Comparison of ENCODE assay signal across 1 cellular context in the genomic region with DNA sequence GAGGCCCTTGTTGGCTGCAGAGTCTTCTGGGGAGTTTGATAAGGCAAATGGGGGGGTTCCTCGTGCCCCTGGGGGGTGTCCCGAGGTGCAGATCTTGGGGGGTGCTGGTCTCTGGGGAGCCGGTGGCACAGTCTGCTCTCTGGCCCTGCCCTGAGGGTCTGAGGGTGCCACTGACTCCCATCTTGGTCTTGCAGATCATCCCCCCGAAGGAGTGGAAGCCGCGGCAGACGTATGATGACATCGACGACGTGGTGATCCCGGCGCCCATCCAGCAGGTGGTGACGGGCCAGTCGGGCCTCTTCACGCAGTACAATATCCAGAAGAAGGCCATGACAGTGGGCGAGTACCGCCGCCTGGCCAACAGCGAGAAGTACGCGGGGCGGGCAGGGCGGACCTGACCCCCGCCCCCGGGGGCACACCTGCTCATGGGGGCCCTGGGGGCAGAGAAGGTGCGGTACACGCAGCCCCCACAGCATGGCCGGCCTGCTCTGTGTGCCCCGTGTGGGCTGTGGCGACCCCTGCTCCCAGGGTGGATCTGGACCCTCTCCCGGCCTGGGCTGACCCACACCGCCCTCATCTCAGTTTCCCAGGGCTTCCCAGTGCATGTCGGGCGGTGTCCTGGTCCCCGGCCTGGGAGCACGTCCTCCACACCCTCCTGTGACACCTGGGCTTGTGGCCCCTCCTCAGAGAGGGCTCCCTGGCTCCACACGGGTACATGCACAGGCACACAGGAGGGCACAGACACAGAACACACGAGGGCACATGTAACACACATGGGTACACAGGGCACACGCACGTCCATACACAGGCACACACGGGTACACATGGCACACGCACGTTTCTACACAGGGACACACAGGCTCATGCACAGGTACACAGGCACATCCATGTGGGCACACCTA.
TF ChIP-seq lines count a peak whose summit lies in the region.

No MANE protein-coding gene starts in this region.

TF ChIP-seq in H1, 55 proteins besides CTCF, POLR2A, EP300 and RAD21:
- no peak for TF ChIP-seq SP2 (IDR thresholded peaks at IDR 0.05; ENCODE audit: low read length)
- no peak for TF ChIP-seq JUND (IDR thresholded peaks at IDR 0.05; ENCODE audit: low read length)
- TF ChIP-seq YY1 (IDR thresholded peaks at IDR 0.05; ENCODE audit: low read depth, low read length) = no peak
- TF ChIP-seq CHD2 (IDR thresholded peaks at IDR 0.05; ENCODE audit: low read length) = no peak
- TF ChIP-seq GTF2F1 (IDR thresholded peaks at IDR 0.05; ENCODE audit: borderline replicate concordance, low read depth, low read length) = no peak
- TF ChIP-seq BCL11A (IDR thresholded peaks at IDR 0.05; ENCODE audit: low read depth in 2 of 2, low read length in 2 of 2) = no peak
- TF ChIP-seq, protein P1, sequence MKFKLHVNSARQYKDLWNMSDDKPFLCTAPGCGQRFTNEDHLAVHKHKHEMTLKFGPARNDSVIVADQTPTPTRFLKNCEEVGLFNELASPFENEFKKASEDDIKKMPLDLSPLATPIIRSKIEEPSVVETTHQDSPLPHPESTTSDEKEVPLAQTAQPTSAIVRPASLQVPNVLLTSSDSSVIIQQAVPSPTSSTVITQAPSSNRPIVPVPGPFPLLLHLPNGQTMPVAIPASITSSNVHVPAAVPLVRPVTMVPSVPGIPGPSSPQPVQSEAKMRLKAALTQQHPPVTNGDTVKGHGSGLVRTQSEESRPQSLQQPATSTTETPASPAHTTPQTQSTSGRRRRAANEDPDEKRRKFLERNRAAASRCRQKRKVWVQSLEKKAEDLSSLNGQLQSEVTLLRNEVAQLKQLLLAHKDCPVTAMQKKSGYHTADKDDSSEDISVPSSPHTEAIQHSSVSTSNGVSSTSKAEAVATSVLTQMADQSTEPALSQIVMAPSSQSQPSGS (IDR thresholded peaks at IDR 0.05; ENCODE audit: low read length) = no peak
- TF ChIP-seq TAF7 (optimal IDR thresholded peaks at IDR 0.05; ENCODE audit: borderline replicate concordance, low read depth, low read length) = no peak
- TF ChIP-seq, protein P2, sequence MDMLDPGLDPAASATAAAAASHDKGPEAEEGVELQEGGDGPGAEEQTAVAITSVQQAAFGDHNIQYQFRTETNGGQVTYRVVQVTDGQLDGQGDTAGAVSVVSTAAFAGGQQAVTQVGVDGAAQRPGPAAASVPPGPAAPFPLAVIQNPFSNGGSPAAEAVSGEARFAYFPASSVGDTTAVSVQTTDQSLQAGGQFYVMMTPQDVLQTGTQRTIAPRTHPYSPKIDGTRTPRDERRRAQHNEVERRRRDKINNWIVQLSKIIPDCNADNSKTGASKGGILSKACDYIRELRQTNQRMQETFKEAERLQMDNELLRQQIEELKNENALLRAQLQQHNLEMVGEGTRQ (IDR thresholded peaks at IDR 0.05; ENCODE audit: low read length) = no peak
- no peak for TF ChIP-seq GABPA (IDR thresholded peaks at IDR 0.05; ENCODE audit: borderline replicate concordance, insufficient read depth, low read length)
- TF ChIP-seq, protein P3, sequence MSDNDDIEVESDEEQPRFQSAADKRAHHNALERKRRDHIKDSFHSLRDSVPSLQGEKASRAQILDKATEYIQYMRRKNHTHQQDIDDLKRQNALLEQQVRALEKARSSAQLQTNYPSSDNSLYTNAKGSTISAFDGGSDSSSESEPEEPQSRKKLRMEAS (IDR thresholded peaks at IDR 0.05) = no peak
TF ChIP-seq in H1: peak in this region for 0.
